Comparison of ENCODE assay signal across 11 cellular contexts in genomic region chr19:12953456-12954149, GRCh38. TPM values are rescaled to one million over a fixed set of nuclear protein-coding genes. Genes with fewer than 3 reads are reported as not detected.
DNase-seq lines count a peak whose midpoint lies in the region; ATAC-seq and TF ChIP-seq lines count a peak whose summit lies in the region.
"Had no signal": no experiment of that assay in that cellular context is flagged by ENCODE, and none has a peak within 500 bp of the region (broad histone marks: within the 10 kb centered on the region; RNA-seq: fewer than 3 reads in every experiment).

No MANE protein-coding gene starts in this region.

- H3K9me3 Mint-ChIP-seq in chondrocyte (ENCODE audit: low read depth), result no peaks in the 10 kb centered on the region

- peaks cover 18% of the 10 kb centered on the region for H3K36me3 Mint-ChIP-seq in chondrocyte (ENCODE audit: low read depth)

- intact Hi-C loops in posterior vena cava (cut with DNase I), result no loop called here

- H3K27ac ChIP-seq in DND-41 (ENCODE audit: low read length), result no peak overlapping the region
- H3K27ac ChIP-seq in suprapubic skin, result no peak overlapping the region
- H3K27ac ChIP-seq: vagina had no signal

- H3K4me2 ChIP-seq in DND-41 (ENCODE audit: insufficient read depth, low read length), result peak overlapping the region; percentile 82

- H3K27me3 ChIP-seq in DND-41 (ENCODE audit: insufficient read depth, low read length, poor library complexity), result no peaks in the 10 kb centered on the region
- no peaks in the 10 kb centered on the region for H3K27me3 ChIP-seq in suprapubic skin
- H3K27me3 ChIP-seq: vagina had no signal

- H4K20me1 ChIP-seq in DND-41 (ENCODE audit: insufficient read depth, low read length), result peaks cover 34% of the 10 kb centered on the region

- peaks cover 83% of the 10 kb centered on the region for H3K79me2 ChIP-seq in DND-41 (ENCODE audit: insufficient read depth, low read length)

- TF ChIP-seq EP300 in suprapubic skin (IDR thresholded peaks at IDR 0.05), result no peak

- TF ChIP-seq CTCF in DND-41 (IDR thresholded peaks at IDR 0.05; ENCODE audit: borderline replicate concordance, extremely low read depth, low read length, poor library complexity, severe bottlenecking) (no peak), chondrocyte (IDR thresholded peaks at IDR 0.05) (no peak), suprapubic skin (IDR thresholded peaks at IDR 0.05) (no peak)

- WGBS in suprapubic skin, result 64% methylated on average over 7 of the region's 7 CpGs

- ATAC-seq in DND-41 (ENCODE audit: insufficient read depth, low read depth) (no peak), GM18520 (IDR thresholded peaks at IDR 0.05; ENCODE audit: unreplicated experiment) (no peak)

- H3K4me3 Mint-ChIP-seq in chondrocyte (ENCODE audit: unreplicated experiment), result peak overlapping the region; percentile 45

- H3K36me3 ChIP-seq in DND-41 (ENCODE audit: insufficient read depth, low read length) (peaks cover 76% of the 10 kb centered on the region), suprapubic skin (peaks cover 61% of the 10 kb centered on the region)

- peaks cover 67% of the 10 kb centered on the region for H3K4me1 Mint-ChIP-seq in chondrocyte (ENCODE audit: low read depth)

- no peak overlapping the region; the same call in 1 of the 2 replicates for H3K9ac ChIP-seq in DND-41 (ENCODE audit: low read depth, low read length)

- H2AFZ ChIP-seq in DND-41 (ENCODE audit: low read depth, low read length), result no peak overlapping the region

- no peak for TF ChIP-seq POLR2A in suprapubic skin (IDR thresholded peaks at IDR 0.05)

- H3K27ac Mint-ChIP-seq in chondrocyte (ENCODE audit: unreplicated experiment), result peak overlapping the region; percentile 99

- no peaks in the 10 kb centered on the region for H3K27me3 Mint-ChIP-seq in chondrocyte (ENCODE audit: low read depth)

- H3K9me3 ChIP-seq in DND-41 (ENCODE audit: insufficient read depth, low read length, severe bottlenecking) (no peaks in the 10 kb centered on the region), suprapubic skin (no peaks in the 10 kb centered on the region)
- H3K9me3 ChIP-seq: vagina had no signal

- H3K4me3 ChIP-seq in DND-41 (ENCODE audit: low read depth in 1 of 2, low read length in 2 of 2), result no peak overlapping the region
- no peak overlapping the region for H3K4me3 ChIP-seq in suprapubic skin
- H3K4me3 ChIP-seq: vagina had no signal

- H3K4me1 ChIP-seq in DND-41 (ENCODE audit: insufficient read depth, low read length) (peaks cover 55% of the 10 kb centered on the region), suprapubic skin (peaks cover 44% of the 10 kb centered on the region)

- DNase-seq in DND-41 (no peak), NCI-H2171 (lab: John Stamatoyannopoulos, UW) (peak; percentile 63), chondrocyte (ENCODE audit: low spot score) (no peak), posterior vena cava (ENCODE audit: low spot score) (peak; percentile 67), KG1 (lab: John Stamatoyannopoulos, UW) (no peak), COLO668 (lab: John Stamatoyannopoulos, UW; ENCODE audit: unreplicated experiment) (no peak), suprapubic skin (ENCODE audit: low spot score in 2 of 2) (no peak)
- DNase-seq: central memory CD4-positive, alpha-beta T cell; NCI-H510A had no signal

RNA-seq across cellular contexts. Expression of gene GADD45GIP1, which starts 3.4 kb away (rescaled TPM):
- 28.8 to 31.3 TPM (median 29.1 TPM) in 3 replicates for total RNA-seq in chondrocyte
- total RNA-seq in posterior vena cava, result 10 to 100 TPM; 18.1 to 20.7 TPM
- 10 to 100 TPM; 20.4 to 31.0 (median 24.8) TPM for total RNA-seq in suprapubic skin

RNA-seq across cellular contexts. Expression of gene RAD23A, which starts 7.9 kb away (rescaled TPM):
- 71.6 to 94.9 TPM (median 72.4 TPM) in 3 replicates for total RNA-seq in chondrocyte
- total RNA-seq in posterior vena cava, result 100 to 1,000 TPM in 1 of 2 donors, 10 to 100 TPM in 1; 90.9 to 124 TPM
- total RNA-seq in suprapubic skin, result 100 to 1,000 TPM in 3 of 4 donors, 10 to 100 TPM in 1; 95.4 to 120 (median 109) TPM

RNA-seq across cellular contexts. Expression of gene CALR, which starts 15.2 kb away (rescaled TPM):
- 1,165 to 1,556 TPM (median 1,179 TPM) in 3 replicates for total RNA-seq in chondrocyte
- total RNA-seq in posterior vena cava, result 100 to 1,000 TPM; 629 to 855 TPM
- total RNA-seq in suprapubic skin, result 100 to 1,000 TPM; 131 to 285 (median 237) TPM

RNA-seq across cellular contexts. Expression of gene DAND5, which starts 15.8 kb away (rescaled TPM):
- total RNA-seq in chondrocyte, result 0.36 to 0.57 TPM (median 0.41 TPM) in 3 replicates
- total RNA-seq in posterior vena cava, result not detected
- not detected for total RNA-seq in suprapubic skin
- total RNA-seq: vagina had no signal

RNA-seq across cellular contexts. Expression of gene FARSA, which starts 20.1 kb away (rescaled TPM):
- 46.4 to 53.3 TPM (median 47.4 TPM) in 3 replicates for total RNA-seq in chondrocyte
- 10 to 100 TPM; 30.8 to 31.1 TPM for total RNA-seq in posterior vena cava
- total RNA-seq in suprapubic skin, result 10 to 100 TPM; 49.0 to 60.6 (median 50.9) TPM

Comparison
In these comparisons a context has a peak if more than half of its experiments do, and no peak if none do; other contexts are left out.
1. DNase-seq: peak in NCI-H2171 (single experiment) and posterior vena cava (single experiment); none in DND-41 (single experiment), chondrocyte (single experiment), KG1 (single experiment), COLO668 (single experiment) and suprapubic skin (0 of 2).